Comparison of ENCODE assay signal across 32 cellular contexts in the genomic region with DNA sequence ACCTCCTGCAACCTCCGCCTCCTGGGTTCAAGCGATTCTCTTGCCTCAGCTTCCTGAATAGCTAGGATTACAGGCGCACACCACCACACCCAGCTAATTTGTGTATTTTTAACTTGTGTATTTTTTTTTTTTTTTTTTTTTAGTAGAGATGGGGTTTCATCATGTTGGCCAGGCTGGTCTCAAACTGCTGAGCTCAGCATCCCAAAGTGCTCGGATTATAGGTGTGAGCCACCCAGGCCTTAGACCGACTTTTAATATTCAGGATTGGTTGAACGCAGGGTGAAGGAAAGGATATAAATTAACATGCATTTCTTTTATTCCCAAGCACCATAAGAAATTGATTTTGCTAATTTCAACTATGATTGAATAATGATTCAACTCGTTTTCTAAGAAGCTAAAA.
DNase-seq lines count a peak whose midpoint lies in the region; ATAC-seq, FAIRE-seq and TF ChIP-seq lines count a peak whose summit lies in the region.
"Had no signal": no experiment of that assay in that cellular context is flagged by ENCODE, and none has a peak within 500 bp of the region (broad histone marks: within the 10 kb centered on the region; RNA-seq: fewer than 3 reads in every experiment).

No MANE protein-coding gene starts in this region.

- H3K27ac ChIP-seq in HepG2 (ENCODE audit: extremely low read length, insufficient read depth, low read length), result no peak overlapping the region
- no peak overlapping the region for H3K27ac ChIP-seq in right lobe of liver
- no peak overlapping the region for H3K27ac ChIP-seq in A549
- no peak overlapping the region for H3K27ac ChIP-seq in H1 (ENCODE audit: low read depth, low read length)
- H3K27ac ChIP-seq: 22Rv1; BLaER1; BLaER1 treated with 17β-estradiol and CSF1 and Interleukin-3, amounts not matched to agents 10 nM and 100 nM; C4-2B had no signal

- H3K9me3 ChIP-seq in HepG2 (ENCODE audit: low read length) (no peaks in the 10 kb centered on the region), right lobe of liver (no peaks in the 10 kb centered on the region), A549 (no peaks in the 10 kb centered on the region), H1 (ENCODE audit: insufficient read depth in 2 of 2, low read depth in 1 of 2, low read length in 1 of 2) (no peaks in the 10 kb centered on the region)
- H3K9me3 ChIP-seq: BE2C; BLaER1; BLaER1 treated with 17β-estradiol and CSF1 and Interleukin-3, amounts not matched to agents 10 nM and 100 nM; Caco-2 had no signal

- H3K9ac ChIP-seq in HepG2 (ENCODE audit: insufficient read depth, low read depth, low read length), result no peak overlapping the region
- H3K9ac ChIP-seq in H1 (replicated peaks in 1 of 4; ENCODE audit: extremely low read depth in 1 of 4, low read depth in 3 of 4, low read length in 3 of 4), result no peak overlapping the region
- H3K9ac ChIP-seq: BLaER1; BLaER1 treated with 17β-estradiol and CSF1 and Interleukin-3, amounts not matched to agents 10 nM and 100 nM had no signal

- H4K8ac ChIP-seq in H1 (ENCODE audit: extremely low read depth, insufficient read depth, low read length), result no peak overlapping the region

- H3K36me3 ChIP-seq in HepG2 (replicated peaks in 1 of 2; ENCODE audit: control insufficient read depth in 1 of 2, insufficient read depth in 2 of 2, low read length in 2 of 2) (no peaks in the 10 kb centered on the region), right lobe of liver (no peaks in the 10 kb centered on the region), H1 (ENCODE audit: control insufficient read depth in 2 of 4, insufficient read depth in 4 of 4, low read length in 3 of 4) (no peaks in the 10 kb centered on the region)
- H3K36me3 ChIP-seq: BE2C; BLaER1; BLaER1 treated with 17β-estradiol and CSF1 and Interleukin-3, amounts not matched to agents 10 nM and 100 nM had no signal

- H4K5ac ChIP-seq in H1 (ENCODE audit: insufficient read length, low read depth, low read length), result no peak overlapping the region

- no peak for TF ChIP-seq EP300 in HepG2 (IDR thresholded peaks at IDR 0.05; ENCODE audit: low read depth in 2 of 2, low read length in 2 of 2)
- no peak for TF ChIP-seq EP300 in HepG2 (CRISPR knock-in tag; IDR thresholded peaks at IDR 0.05; ENCODE audit: borderline replicate concordance)
- TF ChIP-seq EP300 in A549 (IDR thresholded peaks at IDR 0.05), result no peak
- TF ChIP-seq EP300 in H1 (IDR thresholded peaks at IDR 0.05; ENCODE audit: borderline replicate concordance in 1 of 2, low read depth in 2 of 2, low read length in 2 of 2), result no peak

- ATAC-seq in HepG2 (no peak), right lobe of liver (no peak), A549 (no peak), left lobe of liver (no peak)
- ATAC-seq: CD8-positive, alpha-beta T cell had no signal

- H3K27me3 ChIP-seq in HepG2 (ENCODE audit: control insufficient read depth in 1 of 2, insufficient read depth in 2 of 2, low read length in 2 of 2) (no peaks in the 10 kb centered on the region; a peak in 1 of 5 replicates), right lobe of liver (no peaks in the 10 kb centered on the region), H1 (replicated peaks in 1 of 4; ENCODE audit: control insufficient read depth in 3 of 4, extremely low read depth in 1 of 4, insufficient read depth in 3 of 4, low read length in 3 of 4) (no peaks in the 10 kb centered on the region)
- H3K27me3 ChIP-seq: BE2C; BLaER1; BLaER1 treated with 17β-estradiol and CSF1 and Interleukin-3, amounts not matched to agents 10 nM and 100 nM had no signal

- no peak overlapping the region for H3K4me3 ChIP-seq in HepG2 (replicated peaks in 1 of 3; ENCODE audit: insufficient read depth in 1 of 3, low read depth in 2 of 3, low read length in 3 of 3)
- H3K4me3 ChIP-seq in right lobe of liver, result no peak overlapping the region
- no peak overlapping the region for H3K4me3 ChIP-seq in A549
- H3K4me3 ChIP-seq in H1 (ENCODE audit: extremely low read depth in 1 of 4, insufficient read depth in 2 of 4, low read depth in 3 of 4, low read length in 4 of 4), result no peak overlapping the region
- H3K4me3 ChIP-seq: BLaER1; BLaER1 treated with 17β-estradiol and CSF1 and Interleukin-3, amounts not matched to agents 10 nM and 100 nM had no signal

- H3K4me2 ChIP-seq in HepG2 (ENCODE audit: low read depth, low read length), result no peak overlapping the region
- H3K4me2 ChIP-seq in A549, result no peak overlapping the region
- no peak overlapping the region for H3K4me2 ChIP-seq in H1 (ENCODE audit: insufficient read depth in 1 of 2, low read depth in 2 of 2, low read length in 2 of 2)
- H3K4me2 ChIP-seq: BLaER1; BLaER1 treated with 17β-estradiol and CSF1 and Interleukin-3, amounts not matched to agents 10 nM and 100 nM had no signal

- FAIRE-seq in HepG2 (lab: Jason Lieb, UNC) (no peak), A549 (lab: Jason Lieb, UNC) (no peak), H1 (lab: Jason Lieb, UNC) (no peak)
- FAIRE-seq: A204.1, D721Med had no signal

- DNase-seq in HepG2 (ENCODE audit: low spot score) (no peak), right lobe of liver (no peak), A549 (ENCODE audit: low read depth in 1 of 2, low spot score in 1 of 2) (no peak), H1 (ENCODE audit: low read depth in 1 of 2, low spot score in 2 of 2) (no peak), left lobe of liver (ENCODE audit: low spot score) (no peak), HT-29 (ENCODE audit: low spot score) (no peak)
- DNase-seq: 8988T; ACHN; AML-193; BE2C; C1 segment of cervical spinal cord; Caco-2; Calu3; CD4-positive, alpha-beta memory T cell; CD4-positive, alpha-beta T cell; CD4-positive, CD25-positive, alpha-beta regulatory T cell; CD8-positive, alpha-beta memory T cell; CD8-positive, alpha-beta T cell; COR-L47; DMS 273 treated with DMSO at 0.1 percent for 48 hours; DMS153; DMS53; DMS79; DMS79 treated with DMSO at 0.1 percent for 48 hours; DND-41; EL had no signal

- H3K4ac ChIP-seq in H1 (replicated peaks; ENCODE audit: insufficient read length, low read depth, low read length), result no peak overlapping the region

- POLR2A ChIA-PET in HepG2 (lab: Yijun Ruan, JAX) (no interaction called here), A549 (lab: Yijun Ruan, JAX) (interaction anchor here (0.7 kb wide), 1 partner anchor 486 kb away, joined by 3 read pairs; no protein-coding TSS in a partner anchor), H1 (lab: Charles Lee; ENCODE audit: partially characterized antibody) (no interaction called here)

- H3K56ac ChIP-seq in H1 (replicated peaks; ENCODE audit: insufficient read length, low read depth, low read length), result no peak overlapping the region

- no peak overlapping the region for H3K23ac ChIP-seq in H1 (ENCODE audit: insufficient read length)

- in situ Hi-C loops in HepG2 (cut with HindIII; ENCODE audit: extremely low pct_ligation_motif_present, low pct_unique_long_range_greater_than_20kb), result no loop called here

- H3K14ac ChIP-seq in H1 (ENCODE audit: insufficient read length), result no peak overlapping the region

- H2BK120ac ChIP-seq in H1 (replicated peaks; ENCODE audit: low read depth, low read length), result no peak overlapping the region

- H3K18ac ChIP-seq in H1 (ENCODE audit: extremely low read depth, low read length), result no peak overlapping the region

- 9% methylated on average over 7 of the region's 7 CpGs for WGBS in HepG2 (ENCODE audit: low lambda C conversion rate)
- 57% methylated on average over 7 of the region's 7 CpGs for WGBS in right lobe of liver (ENCODE audit: insufficient coverage, low coverage, low lambda C conversion rate, missing lambda C conversion rate)
- WGBS in A549 (ENCODE audit: missing lambda C conversion rate), result 74% methylated on average over 7 of the region's 7 CpGs
- WGBS in H1 (ENCODE audit: extremely low coverage in 1 of 2, insufficient coverage in 1 of 2, insufficient read length in 1 of 2, insufficient replicate concordance in 2 of 2, low coverage in 1 of 2, low lambda C conversion rate in 2 of 2, missing lambda C conversion rate in 1 of 2), 2 experiments, result 93% methylated on average over 7 of the region's 7 CpGs; no CpG with 5 or more reads in 1 of the 2 experiments

- H2AFZ ChIP-seq in HepG2 (ENCODE audit: low read length) (no peak overlapping the region), H1 (ENCODE audit: low read length) (no peak overlapping the region)

- H4K20me1 ChIP-seq in HepG2 (ENCODE audit: insufficient read depth, low read length) (no peaks in the 10 kb centered on the region), H1 (replicated peaks in 1 of 2; ENCODE audit: control insufficient read depth in 1 of 2, insufficient read depth in 2 of 2, low read length in 2 of 2) (no peaks in the 10 kb centered on the region)
- H4K20me1 ChIP-seq: BLaER1; BLaER1 treated with 17β-estradiol and CSF1 and Interleukin-3, amounts not matched to agents 10 nM and 100 nM had no signal

- H3K23me2 ChIP-seq in H1 (ENCODE audit: low read depth, low read length), result no peaks in the 10 kb centered on the region

- H3K4me1 ChIP-seq in HepG2 (ENCODE audit: insufficient read depth, low read length) (no peaks in the 10 kb centered on the region), right lobe of liver (no peaks in the 10 kb centered on the region), A549 (no peaks in the 10 kb centered on the region), H1 (replicated peaks in 1 of 4; ENCODE audit: control insufficient read depth in 3 of 4, insufficient read depth in 4 of 4, low read length in 3 of 4) (no peaks in the 10 kb centered on the region)
- H3K4me1 ChIP-seq: BE2C; BLaER1; BLaER1 treated with 17β-estradiol and CSF1 and Interleukin-3, amounts not matched to agents 10 nM and 100 nM; Caco-2 had no signal

- TF ChIP-seq CTCF in HepG2 (CRISPR knock-in tag; IDR thresholded peaks at IDR 0.05) (no peak), right lobe of liver (IDR thresholded peaks at IDR 0.05) (no peak), A549 (IDR thresholded peaks at IDR 0.05) (no peak), H1 (IDR thresholded peaks at IDR 0.05; ENCODE audit: control extremely low read depth in 1 of 3, insufficient read depth in 1 of 3, low read depth in 1 of 3, low read length in 3 of 3) (no peak)

- H3K79me2 ChIP-seq in HepG2 (ENCODE audit: insufficient read depth, low read length) (no peaks in the 10 kb centered on the region), H1 (ENCODE audit: control insufficient read depth in 1 of 2, insufficient read depth in 2 of 2, low read length in 2 of 2) (no peaks in the 10 kb centered on the region)

- no peak overlapping the region for H2BK12ac ChIP-seq in H1 (ENCODE audit: low read depth, low read length)

- H2BK5ac ChIP-seq in H1 (ENCODE audit: low read depth, low read length), result no peak overlapping the region

- H2BK20ac ChIP-seq in H1 (ENCODE audit: low read length), result no peak overlapping the region

- no peak for TF ChIP-seq POLR2A in HepG2 (IDR thresholded peaks at IDR 0.05; ENCODE audit: insufficient read depth in 1 of 2, low read depth in 2 of 2, low read length in 2 of 2)
- no peak for TF ChIP-seq POLR2A in right lobe of liver (IDR thresholded peaks at IDR 0.05)
- no peak for TF ChIP-seq POLR2A in A549 (IDR thresholded peaks at IDR 0.05; ENCODE audit: low read length)
- no peak for TF ChIP-seq POLR2A in H1 (IDR thresholded peaks at IDR 0.05; ENCODE audit: control extremely low read depth in 1 of 2, low read depth in 2 of 2, low read length in 2 of 2)

- BruUV-seq in HepG2 (replicated peaks; lab: Mats Ljungman, UMichigan), result no TSS peak

- no peak overlapping the region for H2AK5ac ChIP-seq in H1 (ENCODE audit: low read depth, low read length)

- intact Hi-C loops in HepG2 (cut with micrococcal nuclease; ENCODE audit: unreplicated experiment), result no loop called here
- intact Hi-C loops in right lobe of liver (cut with DNase I), result no loop called here

- no peak overlapping the region for H4K91ac ChIP-seq in H1 (replicated peaks; ENCODE audit: insufficient read length, low read length)

- TF ChIP-seq RAD21 in HepG2 (CRISPR knock-in tag; IDR thresholded peaks at IDR 0.05) (no peak), A549 (conservative IDR thresholded peaks at IDR 0.05 in 1 of 2, IDR thresholded peaks at IDR 0.05 in 1 of 2) (no peak), H1 (IDR thresholded peaks at IDR 0.05 in 1 of 2, conservative IDR thresholded peaks at IDR 0.05 in 1 of 2; ENCODE audit: low read depth in 2 of 2, low read length in 2 of 2) (no peak)

- H2BK15ac ChIP-seq in H1 (ENCODE audit: low read length), result no peak overlapping the region

- no peaks in the 10 kb centered on the region for H3K79me1 ChIP-seq in H1 (ENCODE audit: low read depth, low read length)

- CTCF ChIA-PET in HepG2 (lab: Yijun Ruan, JAX; ENCODE audit: low intra/inter-chr PET ratio, low total read pairs), result no interaction called here
- CTCF ChIA-PET in A549 (lab: Yijun Ruan, JAX), result interaction anchor here (0.7 kb wide), 1 partner anchor 1166 kb away, joined by 3 read pairs; no protein-coding TSS in a partner anchor
- CTCF ChIA-PET in H1 (lab: Charles Lee; ENCODE audit: partially characterized antibody), result interaction anchor here (0.6 to 1.0 kb wide), 2 partner anchors 21 to 545 kb away, joined by 3 read pairs; no protein-coding TSS in a partner anchor
